In the genomic region with DNA sequence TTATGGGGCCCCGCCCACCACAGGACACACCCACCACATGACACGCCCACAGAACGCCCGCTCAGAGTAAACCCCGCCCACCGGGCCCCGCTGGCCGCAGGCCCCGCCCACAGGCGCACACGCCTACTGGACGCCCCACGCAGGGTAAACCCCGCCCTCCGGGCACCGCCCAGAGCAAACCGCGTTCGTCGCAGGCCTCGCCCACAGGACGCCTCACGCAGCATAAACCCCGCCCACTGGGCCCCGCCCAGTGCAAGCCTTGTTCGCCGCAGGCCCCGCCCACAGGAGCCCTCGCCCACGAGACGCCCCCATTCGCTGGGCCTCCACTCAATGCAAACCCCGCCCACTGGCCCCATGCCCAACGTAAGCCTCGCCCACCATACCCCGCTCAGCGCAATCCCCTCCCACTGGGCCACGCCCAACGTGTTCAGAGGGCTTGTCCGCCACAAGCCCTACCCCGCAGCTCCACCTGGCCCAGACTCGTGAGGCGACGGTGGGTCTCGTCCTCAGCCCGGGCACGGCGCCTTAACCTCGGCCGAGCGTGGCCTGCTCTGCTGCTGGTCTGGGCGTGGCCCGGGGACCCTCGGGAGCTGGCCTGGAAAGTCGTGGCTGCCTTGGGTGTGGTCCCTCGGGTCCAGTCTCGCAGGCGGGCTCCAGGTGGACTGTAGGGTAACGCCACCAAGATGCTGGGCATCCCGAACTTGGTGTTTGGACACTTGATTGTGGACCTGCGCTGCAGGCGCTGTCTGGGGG, we compare ENCODE assay signal across 8 cellular contexts. TPM values are rescaled to one million over a fixed set of nuclear protein-coding genes. Genes with fewer than 3 reads are reported as not detected.
A peak's percentile ranks its signal among the peaks of the same experiment; 100 is the strongest.
DNase-seq lines count a peak whose midpoint lies in the region; ATAC-seq and TF ChIP-seq lines count a peak whose summit lies in the region.

No MANE protein-coding gene starts in this region.

- H3K4me1 Mint-ChIP-seq in neural crest cell: peaks cover 7% of the 10 kb centered on the region
- peaks cover 18% of the 10 kb centered on the region for H3K4me1 Mint-ChIP-seq in stimulated activated naive CD8-positive, alpha-beta T cell treated with anti-CD3 and anti-CD28 coated beads, Interleukin-15, amount 100 ng/mL, for 72 hours

- peak overlapping the region; percentile 63 for H3K4me3 ChIP-seq in LNCaP clone FGC (ENCODE audit: low read depth, low read length)
- H3K4me3 ChIP-seq in foreskin fibroblast (ENCODE audit: low read depth in 1 of 2, low read length in 2 of 2): peak overlapping the region; percentile 41 to 49

- DNase-seq in ELF-1 (ENCODE audit: low read depth, low spot score) (peak; percentile 100), H4 (ENCODE audit: low spot score) (peak; percentile 87), LNCaP clone FGC (ENCODE audit: low read depth) (peak; percentile 83), foreskin fibroblast (peak; percentile 95 to 99), neural crest cell (ENCODE audit: low read depth, low spot score) (peak; percentile 100)
- DNase-seq in activated effector memory CD4-positive, alpha-beta T cell treated with Interleukin-2 at 50 U/mL for 16 hours: peak; percentile 99
- peak; percentile 100 for DNase-seq in stimulated activated naive CD8-positive, alpha-beta T cell treated with anti-CD3 and anti-CD28 coated beads, Interleukin-15, amount 100 ng/mL, for 72 hours

- no peak overlapping the region for H3K27ac Mint-ChIP-seq in neural crest cell (ENCODE audit: unreplicated experiment)
- H3K27ac Mint-ChIP-seq in stimulated activated naive CD8-positive, alpha-beta T cell treated with anti-CD3 and anti-CD28 coated beads, Interleukin-15, amount 100 ng/mL, for 72 hours: peak overlapping the region in 1 of 2 donors; percentile 69

- no peaks in the 10 kb centered on the region for H3K36me3 Mint-ChIP-seq in neural crest cell (ENCODE audit: low read depth)

- no peaks in the 10 kb centered on the region for H3K9me3 Mint-ChIP-seq in neural crest cell
- no peaks in the 10 kb centered on the region for H3K9me3 Mint-ChIP-seq in stimulated activated naive CD8-positive, alpha-beta T cell treated with anti-CD3 and anti-CD28 coated beads, Interleukin-15, amount 100 ng/mL, for 72 hours

- TF ChIP-seq POLR2A in Raji (IDR thresholded peaks at IDR 0.05; ENCODE audit: insufficient read depth, low read depth, low read length): peak; percentile 87

- TF ChIP-seq CTCF in LNCaP clone FGC (IDR thresholded peaks at IDR 0.05; ENCODE audit: control insufficient read depth, extremely low read depth, insufficient read depth): no peak
- TF ChIP-seq CTCF in foreskin fibroblast (IDR thresholded peaks at IDR 0.05; ENCODE audit: low read depth, low read length): no peak
- no peak for TF ChIP-seq CTCF in neural crest cell (conservative IDR thresholded peaks at IDR 0.05)

- H3K27me3 Mint-ChIP-seq in neural crest cell (ENCODE audit: low read depth): no peaks in the 10 kb centered on the region
- H3K27me3 Mint-ChIP-seq in stimulated activated naive CD8-positive, alpha-beta T cell treated with anti-CD3 and anti-CD28 coated beads, Interleukin-15, amount 100 ng/mL, for 72 hours: no peaks in the 10 kb centered on the region

- peak; percentile 85 for ATAC-seq in stimulated activated naive CD8-positive, alpha-beta T cell treated with anti-CD3 and anti-CD28 coated beads, Interleukin-15, amount 100 ng/mL, for 72 hours

- peak overlapping the region; percentile 82 for H3K4me3 Mint-ChIP-seq in neural crest cell
- peak overlapping the region; percentile 66 for H3K4me3 Mint-ChIP-seq in stimulated activated naive CD8-positive, alpha-beta T cell treated with anti-CD3 and anti-CD28 coated beads, Interleukin-15, amount 100 ng/mL, for 72 hours

RNA-seq across cellular contexts. Expression of a gene that starts 0.4 kb away (rescaled TPM):
- total RNA-seq in H4 (2014; rRNA removed; shearing (Covaris generic)): 0.29 and 1.3 TPM in 2 replicates
- total RNA-seq in neural crest cell: 3.7 and 4.6 TPM in 2 replicates

RNA-seq across cellular contexts. Expression of a gene that starts 4.4 kb away (rescaled TPM):
- total RNA-seq in H4 (2014; rRNA removed; shearing (Covaris generic)): not detected in 2 replicates
- 0.57 and 0.63 TPM in 2 replicates for total RNA-seq in neural crest cell

RNA-seq across cellular contexts. Expression of a gene that starts 28.6 kb away (rescaled TPM):
- total RNA-seq in H4 (2014; rRNA removed; shearing (Covaris generic)): 75.8 and 79.8 TPM in 2 replicates
- total RNA-seq in neural crest cell: 470 and 474 TPM in 2 replicates

Comparison
In these comparisons a context has a peak if more than half of its experiments do, and no peak if none do; other contexts are left out.
1. Peak in every context shown above with its lines: DNase-seq, ATAC-seq and H3K4me3 ChIP-seq.